ENCODE assay signal across 10 cellular contexts in genomic region chrX:153948002-153948466, GRCh38. TPM values are rescaled to one million over a fixed set of nuclear protein-coding genes. Genes with fewer than 3 reads are reported as not detected.
DNase-seq lines count a peak whose midpoint lies in the region; ATAC-seq and TF ChIP-seq lines count a peak whose summit lies in the region.
"Had no signal": no experiment of that assay in that cellular context is flagged by ENCODE, and none has a peak within 500 bp of the region (broad histone marks: within the 10 kb centered on the region; RNA-seq: fewer than 3 reads in every experiment).

No MANE protein-coding gene starts in this region.

- no peak for DNase-seq in activated CD4-positive, alpha-beta T cell treated with anti-CD3 and anti-CD28 coated beads for 36 hours
- no peak for DNase-seq in activated CD4-positive, alpha-beta T cell treated with anti-CD3 and anti-CD28 coated beads for 4 hours
- DNase-seq in activated CD8-positive, alpha-beta T cell treated with anti-CD3 and anti-CD28 coated beads for 36 hours = no peak
- DNase-seq in right atrium auricular region (ENCODE audit: low spot score) (no peak), spleen (no peak), mesenteric fat pad (ENCODE audit: low spot score) (no peak), KG1 (lab: John Stamatoyannopoulos, UW) (no peak), iPS-NIHi7 (ENCODE audit: extremely low spot score) (no peak)
- DNase-seq: occipital lobe had no signal

- no peak for TF ChIP-seq CTCF in activated CD8-positive, alpha-beta T cell treated with anti-CD3 and anti-CD28 coated beads for 36 hours (IDR thresholded peaks at IDR 0.05)
- TF ChIP-seq CTCF in right atrium auricular region (IDR thresholded peaks at IDR 0.05) (no peak), spleen (IDR thresholded peaks at IDR 0.05 in 8 of 11, conservative IDR thresholded peaks at IDR 0.05 in 3 of 11) (no peak)

- H3K9me3 ChIP-seq in right atrium auricular region (no peaks in the 10 kb centered on the region), spleen (no peaks in the 10 kb centered on the region)
- H3K9me3 ChIP-seq: testis had no signal

- H3K27me3 ChIP-seq in right atrium auricular region (no peaks in the 10 kb centered on the region), spleen (replicated peaks in 1 of 7) (no peaks in the 10 kb centered on the region)
- H3K27me3 ChIP-seq: testis had no signal

- no peaks in the 10 kb centered on the region for H3K9me3 Mint-ChIP-seq in activated CD4-positive, alpha-beta T cell treated with anti-CD3 and anti-CD28 coated beads for 36 hours (ENCODE audit: low read depth)
- H3K9me3 Mint-ChIP-seq in activated CD8-positive, alpha-beta T cell treated with anti-CD3 and anti-CD28 coated beads for 36 hours = no peaks in the 10 kb centered on the region

- H3K4me1 ChIP-seq in right atrium auricular region = peaks cover 0 to 4% of the 10 kb centered on the region in 2 donors
- peaks cover 4 to 60% (median 42%) of the 10 kb centered on the region in 6 donors for H3K4me1 ChIP-seq in spleen

- intact Hi-C loops in activated CD4-positive, alpha-beta T cell treated with anti-CD3 and anti-CD28 coated beads for 36 hours (cut with DNase I, micrococcal nuclease) = loop anchor here in 1 of 2 experiments (5.0 kb wide), 1 partner anchor 186 kb away; the partner anchor contains the start of gene PLXNB3
- intact Hi-C loops in activated CD8-positive, alpha-beta T cell treated with anti-CD3 and anti-CD28 coated beads for 36 hours (cut with micrococcal nuclease) = no loop called here
- intact Hi-C loops in spleen (cut with DNase I; ENCODE audit: low total_unique reads) = no loop called here

- POLR2A ChIA-PET in activated CD4-positive, alpha-beta T cell treated with anti-CD3 and anti-CD28 coated beads for 36 hours (lab: Charles Lee) = no interaction called here
- POLR2A ChIA-PET in activated CD8-positive, alpha-beta T cell treated with anti-CD3 and anti-CD28 coated beads for 36 hours (lab: Charles Lee) = interaction anchor here (0.5 to 11.9 kb wide), 6 partner anchors 12 to 75 kb away, joined by 3 to 130 read pairs (median 30); partner anchors contain the start of genes ARHGAP4, HCFC1 and NAA10

- H3K4me1 Mint-ChIP-seq in activated CD4-positive, alpha-beta T cell treated with anti-CD3 and anti-CD28 coated beads for 36 hours = peaks cover 16% of the 10 kb centered on the region
- peaks cover 42% of the 10 kb centered on the region for H3K4me1 Mint-ChIP-seq in activated CD8-positive, alpha-beta T cell treated with anti-CD3 and anti-CD28 coated beads for 36 hours (ENCODE audit: low read depth)

- H3K27ac ChIP-seq in right atrium auricular region (peak overlapping the region; percentile 53 to 63), spleen (peak overlapping the region; percentile 42 to 79 (median 72))

- H3K4me3 ChIP-seq in right atrium auricular region (no peak overlapping the region), spleen (no peak overlapping the region)
- H3K4me3 ChIP-seq: testis had no signal

- H3K4me3 Mint-ChIP-seq in activated CD4-positive, alpha-beta T cell treated with anti-CD3 and anti-CD28 coated beads for 36 hours = no peak overlapping the region
- H3K4me3 Mint-ChIP-seq in activated CD8-positive, alpha-beta T cell treated with anti-CD3 and anti-CD28 coated beads for 36 hours = no peak overlapping the region

- ATAC-seq in activated CD4-positive, alpha-beta T cell treated with anti-CD3 and anti-CD28 coated beads for 36 hours = no peak
- no peak for ATAC-seq in activated CD8-positive, alpha-beta T cell treated with anti-CD3 and anti-CD28 coated beads for 36 hours

- peaks cover 42% of the 10 kb centered on the region for H3K36me3 ChIP-seq in right atrium auricular region
- peaks cover 0 to 56% (median 38%) of the 10 kb centered on the region in 6 donors for H3K36me3 ChIP-seq in spleen

- H3K27ac Mint-ChIP-seq in activated CD4-positive, alpha-beta T cell treated with anti-CD3 and anti-CD28 coated beads for 36 hours = peak overlapping the region; percentile 87
- peak overlapping the region; percentile 86 for H3K27ac Mint-ChIP-seq in activated CD8-positive, alpha-beta T cell treated with anti-CD3 and anti-CD28 coated beads for 36 hours

- peaks cover 27% of the 10 kb centered on the region for H3K36me3 Mint-ChIP-seq in activated CD4-positive, alpha-beta T cell treated with anti-CD3 and anti-CD28 coated beads for 36 hours (ENCODE audit: low read depth)
- H3K36me3 Mint-ChIP-seq in activated CD8-positive, alpha-beta T cell treated with anti-CD3 and anti-CD28 coated beads for 36 hours (ENCODE audit: low read depth) = peaks cover 26% of the 10 kb centered on the region

- no peak for TF ChIP-seq POLR2A in spleen (IDR thresholded peaks at IDR 0.05)

- no peaks in the 10 kb centered on the region for H3K27me3 Mint-ChIP-seq in activated CD4-positive, alpha-beta T cell treated with anti-CD3 and anti-CD28 coated beads for 36 hours
- no peaks in the 10 kb centered on the region for H3K27me3 Mint-ChIP-seq in activated CD8-positive, alpha-beta T cell treated with anti-CD3 and anti-CD28 coated beads for 36 hours

- 56 to 76% (median 61%) methylated on average over 9 to 10 of the region's 10 CpGs for WGBS in spleen, 5 donors

- CTCF ChIA-PET in activated CD4-positive, alpha-beta T cell treated with anti-CD3 and anti-CD28 coated beads for 36 hours (lab: Charles Lee) = interaction anchor here (0.7 to 2.4 kb wide), 7 partner anchors 13 to 37 kb away, joined by 3 to 19 read pairs (median 8); partner anchors contain the start of genes HCFC1 and NAA10
- CTCF ChIA-PET in activated CD8-positive, alpha-beta T cell treated with anti-CD3 and anti-CD28 coated beads for 36 hours (lab: Charles Lee) = interaction anchor here (0.7 to 10.2 kb wide), 7 partner anchors 9 to 184 kb away, joined by 3 to 136 read pairs (median 4); partner anchors contain the start of genes ARHGAP4, NAA10 and PLXNB3

RNA-seq across cellular contexts. Expression of gene RENBP, which starts 3.6 kb away (rescaled TPM):
- 1 to 10 TPM; 6.0 to 8.1 TPM for total RNA-seq in activated CD4-positive, alpha-beta T cell treated with anti-CD3 and anti-CD28 coated beads for 36 hours
- total RNA-seq in activated CD8-positive, alpha-beta T cell treated with anti-CD3 and anti-CD28 coated beads for 36 hours = 10 to 100 TPM; 14.3 to 15.8 TPM
- total RNA-seq in right atrium auricular region = 10 to 100 TPM in 1 of 2 donors, 1 to 10 TPM in 1; 6.2 to 10.6 TPM
- total RNA-seq in spleen = 100 to 1,000 TPM in 1 of 7 donors, 10 to 100 TPM in 6; 42.0 to 105 (median 63.6) TPM
- 10 to 100 TPM; 44.3 to 91.3 (median 47.9) TPM for polyA plus RNA-seq in spleen
- 34.5 TPM for total RNA-seq in mesenteric fat pad

RNA-seq across cellular contexts. Expression of gene NAA10, which starts 13.2 kb away (rescaled TPM):
- 100 to 1,000 TPM; 108 to 115 TPM for total RNA-seq in activated CD4-positive, alpha-beta T cell treated with anti-CD3 and anti-CD28 coated beads for 36 hours
- total RNA-seq in activated CD8-positive, alpha-beta T cell treated with anti-CD3 and anti-CD28 coated beads for 36 hours = 100 to 1,000 TPM; 123 to 136 TPM
- total RNA-seq in right atrium auricular region (10 to 100 TPM; 66.5 to 70.2 TPM), spleen (10 to 100 TPM; 56.4 to 89.1 (median 85.5) TPM), mesenteric fat pad (118 TPM)
- 100 to 1,000 TPM; 123 to 174 (median 168) TPM for polyA plus RNA-seq in spleen

RNA-seq across cellular contexts. Expression of gene ARHGAP4, which starts 22.0 kb away (rescaled TPM):
- 100 to 1,000 TPM; 130 to 135 TPM for total RNA-seq in activated CD4-positive, alpha-beta T cell treated with anti-CD3 and anti-CD28 coated beads for 36 hours
- 100 to 1,000 TPM; 128 to 130 TPM for total RNA-seq in activated CD8-positive, alpha-beta T cell treated with anti-CD3 and anti-CD28 coated beads for 36 hours
- 1 to 10 TPM; 7.6 to 8.9 TPM for total RNA-seq in right atrium auricular region
- total RNA-seq in spleen = 100 to 1,000 TPM; 176 to 317 (median 236) TPM
- 100 to 1,000 TPM; 297 to 713 (median 635) TPM for polyA plus RNA-seq in spleen
- 43.0 TPM for total RNA-seq in mesenteric fat pad

RNA-seq across cellular contexts. Expression of gene HCFC1, which starts 23.6 kb away (rescaled TPM):
- total RNA-seq in activated CD4-positive, alpha-beta T cell treated with anti-CD3 and anti-CD28 coated beads for 36 hours = 100 to 1,000 TPM in 1 of 2 experiments, 10 to 100 TPM in 1; 99.5 to 147 TPM
- total RNA-seq in activated CD8-positive, alpha-beta T cell treated with anti-CD3 and anti-CD28 coated beads for 36 hours = 100 to 1,000 TPM; 115 to 116 TPM
- total RNA-seq in right atrium auricular region (10 to 100 TPM; 40.8 to 54.7 TPM), spleen (10 to 100 TPM; 50.6 to 86.5 (median 62.1) TPM), mesenteric fat pad (45.3 TPM)
- 10 to 100 TPM in 2 of 3 donors, 1 to 10 TPM in 1; 9.5 to 22.7 (median 11.4) TPM for polyA plus RNA-seq in spleen

RNA-seq across cellular contexts. Expression of gene TMEM187, which starts 24.5 kb away (rescaled TPM):
- 1 to 10 TPM; 4.4 to 5.4 TPM for total RNA-seq in activated CD4-positive, alpha-beta T cell treated with anti-CD3 and anti-CD28 coated beads for 36 hours
- 1 to 10 TPM; 4.4 to 4.5 TPM for total RNA-seq in activated CD8-positive, alpha-beta T cell treated with anti-CD3 and anti-CD28 coated beads for 36 hours
- 1 to 10 TPM; 4.7 to 6.4 TPM for total RNA-seq in right atrium auricular region
- 10 to 100 TPM in 1 of 7 donors, 1 to 10 TPM in 6; 2.0 to 12.2 (median 6.2) TPM for total RNA-seq in spleen
- 1 to 10 TPM; 3.3 to 7.4 (median 4.9) TPM for polyA plus RNA-seq in spleen
- 8.7 TPM for total RNA-seq in mesenteric fat pad
